12 cellular contexts compared by ENCODE assay signal in genomic region chr16:4059969-4060368, GRCh38. TPM values are rescaled to one million over a fixed set of nuclear protein-coding genes. Genes with fewer than 3 reads are reported as not detected.
A peak's percentile ranks its signal among the peaks of the same experiment; 100 is the strongest.
DNase-seq lines count a peak whose midpoint lies in the region; TF ChIP-seq lines count a peak whose summit lies in the region.
"Had no signal": no experiment of that assay in that cellular context is flagged by ENCODE, and none has a peak within 500 bp of the region (broad histone marks: within the 10 kb centered on the region; RNA-seq: fewer than 3 reads in every experiment).

No MANE protein-coding gene starts in this region.

- TF ChIP-seq EP300 in sigmoid colon (IDR thresholded peaks at IDR 0.05): no peak

- WGBS in sigmoid colon, 2 donors: 73 to 79% methylated on average over 6 of the region's 6 CpGs

- intact Hi-C loops in activated CD4-positive, alpha-beta T cell treated with anti-CD3 and anti-CD28 coated beads, Interleukin-2, amount 10 ng/mL, durations not matched to agents 24 days and 14 days (cut with micrococcal nuclease): no loop called here
- intact Hi-C loops in sigmoid colon (cut with DNase I): no loop called here

- no peak for TF ChIP-seq CTCF in fibroblast of pulmonary artery (IDR thresholded peaks at IDR 0.05; ENCODE audit: low read length, missing control alignments)
- TF ChIP-seq CTCF in sigmoid colon (IDR thresholded peaks at IDR 0.05): no peak

- no peak overlapping the region for H3K4me3 ChIP-seq in fibroblast of pulmonary artery (replicated peaks; ENCODE audit: low read depth, low read length)
- no peak overlapping the region for H3K4me3 ChIP-seq in sigmoid colon
- H3K4me3 ChIP-seq: smooth muscle cell had no signal

- DNase-seq in activated CD4-positive, alpha-beta T cell treated with anti-CD3 and anti-CD28 coated beads, Interleukin-2, amount 10 ng/mL, durations not matched to agents 24 days and 14 days: peak; percentile 62
- DNase-seq in activated CD4-positive, alpha-beta T cell treated with anti-CD3 and anti-CD28 coated beads, Interleukin-2, amount 50 U/mL, for 4 hours: no peak
- peak; percentile 55 for DNase-seq in fibroblast of pulmonary artery (ENCODE audit: low read depth)
- DNase-seq in sigmoid colon: peak; percentile 11
- DNase-seq in NCI-H774 (lab: John Stamatoyannopoulos, UW): no peak
- DNase-seq in mesenteric fat pad (ENCODE audit: low spot score): no peak
- no peak for DNase-seq in NCI-H748 treated with DMSO at 0.1 percent for 48 hours (lab: John Stamatoyannopoulos, UW)
- DNase-seq: NCI-H1105, NCI-H2171 had no signal

- peaks cover 11% of the 10 kb centered on the region for H3K4me1 Mint-ChIP-seq in activated CD4-positive, alpha-beta T cell treated with anti-CD3 and anti-CD28 coated beads, Interleukin-2, amount 10 ng/mL, durations not matched to agents 24 days and 14 days
- H3K4me1 Mint-ChIP-seq in T-helper 1 cell treated with Interleukin-12 subunit alpha and Interleukin-12 subunit beta and Interleukin-4 antibody, amounts not matched to agents 30 μg/mL and 1 μg/mL, for 36 hours (ENCODE audit: low read depth): peaks cover 10% of the 10 kb centered on the region

- TF ChIP-seq POLR2A in sigmoid colon (IDR thresholded peaks at IDR 0.05): no peak

- no peaks in the 10 kb centered on the region for H3K27me3 Mint-ChIP-seq in activated CD4-positive, alpha-beta T cell treated with anti-CD3 and anti-CD28 coated beads, Interleukin-2, amount 10 ng/mL, durations not matched to agents 24 days and 14 days
- H3K27me3 Mint-ChIP-seq in T-helper 1 cell treated with Interleukin-12 subunit alpha and Interleukin-12 subunit beta and Interleukin-4 antibody, amounts not matched to agents 30 μg/mL and 1 μg/mL, for 36 hours (ENCODE audit: low read depth): no peaks in the 10 kb centered on the region

- peak overlapping the region; percentile 40 for H3K27ac Mint-ChIP-seq in activated CD4-positive, alpha-beta T cell treated with anti-CD3 and anti-CD28 coated beads, Interleukin-2, amount 10 ng/mL, durations not matched to agents 24 days and 14 days
- H3K27ac Mint-ChIP-seq in T-helper 1 cell treated with Interleukin-12 subunit alpha and Interleukin-12 subunit beta and Interleukin-4 antibody, amounts not matched to agents 30 μg/mL and 1 μg/mL, for 36 hours: peak overlapping the region; percentile 67

- peak overlapping the region; percentile 23 for H3K4me3 Mint-ChIP-seq in activated CD4-positive, alpha-beta T cell treated with anti-CD3 and anti-CD28 coated beads, Interleukin-2, amount 10 ng/mL, durations not matched to agents 24 days and 14 days
- H3K4me3 Mint-ChIP-seq in T-helper 1 cell treated with Interleukin-12 subunit alpha and Interleukin-12 subunit beta and Interleukin-4 antibody, amounts not matched to agents 30 μg/mL and 1 μg/mL, for 36 hours: no peak overlapping the region
- H3K4me3 Mint-ChIP-seq: CD14-positive monocyte had no signal

- no peak overlapping the region for H3K27ac ChIP-seq in sigmoid colon

- H3K9me3 Mint-ChIP-seq in activated CD4-positive, alpha-beta T cell treated with anti-CD3 and anti-CD28 coated beads, Interleukin-2, amount 10 ng/mL, durations not matched to agents 24 days and 14 days: peaks cover 19% of the 10 kb centered on the region
- peaks cover 51% of the 10 kb centered on the region for H3K9me3 Mint-ChIP-seq in T-helper 1 cell treated with Interleukin-12 subunit alpha and Interleukin-12 subunit beta and Interleukin-4 antibody, amounts not matched to agents 30 μg/mL and 1 μg/mL, for 36 hours

- no peaks in the 10 kb centered on the region for H3K27me3 ChIP-seq in sigmoid colon

- H3K36me3 ChIP-seq in sigmoid colon: no peaks in the 10 kb centered on the region

- H3K9me3 ChIP-seq in sigmoid colon: peaks cover 0 to 3% (median 1%) of the 10 kb centered on the region in 4 donors

- H3K4me1 ChIP-seq in sigmoid colon: no peaks in the 10 kb centered on the region

- peaks cover 31% of the 10 kb centered on the region for H3K36me3 Mint-ChIP-seq in activated CD4-positive, alpha-beta T cell treated with anti-CD3 and anti-CD28 coated beads, Interleukin-2, amount 10 ng/mL, durations not matched to agents 24 days and 14 days (ENCODE audit: low read depth)
- peaks cover 41% of the 10 kb centered on the region for H3K36me3 Mint-ChIP-seq in T-helper 1 cell treated with Interleukin-12 subunit alpha and Interleukin-12 subunit beta and Interleukin-4 antibody, amounts not matched to agents 30 μg/mL and 1 μg/mL, for 36 hours (ENCODE audit: low read depth)

RNA-seq across cellular contexts. Expression of gene ADCY9, which starts 56.3 kb away (rescaled TPM):
- total RNA-seq in activated CD4-positive, alpha-beta T cell treated with anti-CD3 and anti-CD28 coated beads, Interleukin-2, amount 10 ng/mL, durations not matched to agents 24 days and 14 days: 8.9 and 9.6 TPM in 2 replicates
- total RNA-seq in sigmoid colon (10 to 100 TPM; 12.5 to 28.0 (median 13.8) TPM), mesenteric fat pad (11.7 TPM)
- polyA plus RNA-seq in sigmoid colon: 10 to 100 TPM in 1 of 3 donors, 1 to 10 TPM in 2; 1.8 to 11.9 (median 2.8) TPM

Comparison
In these comparisons a context has a peak if more than half of its experiments do, and no peak if none do; other contexts are left out.
1. DNase-seq: peak in activated CD4-positive, alpha-beta T cell treated with anti-CD3 and anti-CD28 coated beads, Interleukin-2, amount 10 ng/mL, durations not matched to agents 24 days and 14 days (single experiment), fibroblast of pulmonary artery (single experiment) and sigmoid colon (single experiment); none in activated CD4-positive, alpha-beta T cell treated with anti-CD3 and anti-CD28 coated beads, Interleukin-2, amount 50 U/mL, for 4 hours (0 of 2), NCI-H774 (single experiment), mesenteric fat pad (single experiment) and NCI-H748 treated with DMSO at 0.1 percent for 48 hours (single experiment).